8 cellular contexts compared by ENCODE assay signal in genomic region chr14:20855652-20856291, GRCh38. TPM values are rescaled to one million over a fixed set of nuclear protein-coding genes. Genes with fewer than 3 reads are reported as not detected.
DNase-seq lines count a peak whose midpoint lies in the region; ATAC-seq and TF ChIP-seq lines count a peak whose summit lies in the region.

No MANE protein-coding gene starts in this region.

- H3K36me3 Mint-ChIP-seq in activated naive CD8-positive, alpha-beta T cell treated with anti-CD3 and anti-CD28 coated beads, Interleukin-2, amount 10 ng/mL, durations not matched to agents 7 days and 5 days, result no peaks in the 10 kb centered on the region
- H3K36me3 Mint-ChIP-seq in progenitor cell of endocrine pancreas (ENCODE audit: insufficient read depth), result no peaks in the 10 kb centered on the region

- DNase-seq in DND-41 (peak; percentile 54), OCI-M2 (lab: John Stamatoyannopoulos, UW; ENCODE audit: unreplicated experiment) (peak; percentile 73), Right ventricle myocardium superior (peak; percentile 48), progenitor cell of endocrine pancreas (ENCODE audit: low spot score, unreplicated experiment) (peak; percentile 24)
- DNase-seq in activated naive CD8-positive, alpha-beta T cell treated with anti-CD3 and anti-CD28 coated beads, Interleukin-2, amount 10 ng/mL, durations not matched to agents 7 days and 5 days, result no peak

- peaks cover 20% of the 10 kb centered on the region for H3K27me3 Mint-ChIP-seq in activated naive CD8-positive, alpha-beta T cell treated with anti-CD3 and anti-CD28 coated beads, Interleukin-2, amount 10 ng/mL, durations not matched to agents 7 days and 5 days
- peaks cover 2% of the 10 kb centered on the region for H3K27me3 Mint-ChIP-seq in progenitor cell of endocrine pancreas

- H3K27me3 ChIP-seq in DND-41 (ENCODE audit: insufficient read depth, low read length, poor library complexity), result peaks cover 6% of the 10 kb centered on the region

- no peaks in the 10 kb centered on the region for H3K4me1 ChIP-seq in DND-41 (ENCODE audit: insufficient read depth, low read length)

- TF ChIP-seq CTCF in DND-41 (IDR thresholded peaks at IDR 0.05; ENCODE audit: borderline replicate concordance, extremely low read depth, low read length, poor library complexity, severe bottlenecking) (peak; percentile 78), progenitor cell of endocrine pancreas (IDR thresholded peaks at IDR 0.05; ENCODE audit: unreplicated experiment) (peak; percentile 76)

- H3K9me3 Mint-ChIP-seq in activated naive CD8-positive, alpha-beta T cell treated with anti-CD3 and anti-CD28 coated beads, Interleukin-2, amount 10 ng/mL, durations not matched to agents 7 days and 5 days, result no peaks in the 10 kb centered on the region
- no peaks in the 10 kb centered on the region for H3K9me3 Mint-ChIP-seq in progenitor cell of endocrine pancreas (ENCODE audit: low read depth)

- H2AFZ ChIP-seq in DND-41 (ENCODE audit: low read depth, low read length), result no peak overlapping the region

- no peak overlapping the region for H3K27ac Mint-ChIP-seq in activated naive CD8-positive, alpha-beta T cell treated with anti-CD3 and anti-CD28 coated beads, Interleukin-2, amount 10 ng/mL, durations not matched to agents 7 days and 5 days
- peak overlapping the region; percentile 60 for H3K27ac Mint-ChIP-seq in progenitor cell of endocrine pancreas

- no peaks in the 10 kb centered on the region for H3K36me3 ChIP-seq in DND-41 (ENCODE audit: insufficient read depth, low read length)

- ATAC-seq in DND-41 (ENCODE audit: insufficient read depth, low read depth) (peak; percentile 86), GM19463 (IDR thresholded peaks at IDR 0.05; ENCODE audit: unreplicated experiment) (peak; percentile 92), HG03565 (IDR thresholded peaks at IDR 0.05; ENCODE audit: unreplicated experiment) (peak; percentile 80), Right ventricle myocardium superior (ENCODE audit: poor library complexity) (peak; percentile 94), HG03097 (IDR thresholded peaks at IDR 0.05; ENCODE audit: low FRiP score, unreplicated experiment) (no peak)
- ATAC-seq in activated naive CD8-positive, alpha-beta T cell treated with anti-CD3 and anti-CD28 coated beads, Interleukin-2, amount 10 ng/mL, durations not matched to agents 7 days and 5 days (ENCODE audit: low read depth), result peak; percentile 88

- no peak overlapping the region for H3K27ac ChIP-seq in DND-41 (ENCODE audit: low read length)

- no peaks in the 10 kb centered on the region for H4K20me1 ChIP-seq in DND-41 (ENCODE audit: insufficient read depth, low read length)

- no peaks in the 10 kb centered on the region for H3K79me2 ChIP-seq in DND-41 (ENCODE audit: insufficient read depth, low read length)

- peaks cover 5% of the 10 kb centered on the region for H3K4me1 Mint-ChIP-seq in activated naive CD8-positive, alpha-beta T cell treated with anti-CD3 and anti-CD28 coated beads, Interleukin-2, amount 10 ng/mL, durations not matched to agents 7 days and 5 days
- H3K4me1 Mint-ChIP-seq in progenitor cell of endocrine pancreas (ENCODE audit: low read depth), result peaks cover 3% of the 10 kb centered on the region

- no peak overlapping the region for H3K4me3 Mint-ChIP-seq in activated naive CD8-positive, alpha-beta T cell treated with anti-CD3 and anti-CD28 coated beads, Interleukin-2, amount 10 ng/mL, durations not matched to agents 7 days and 5 days
- H3K4me3 Mint-ChIP-seq in progenitor cell of endocrine pancreas (ENCODE audit: low read depth), result no peak overlapping the region

- POLR2A ChIA-PET in activated naive CD8-positive, alpha-beta T cell treated with anti-CD3 and anti-CD28 coated beads, Interleukin-2, amount 10 ng/mL, durations not matched to agents 7 days and 5 days (lab: Charles Lee), result interaction anchor here (0.7 kb wide), 1 partner anchor 78 kb away, joined by 3 read pairs; no protein-coding TSS in a partner anchor

- H3K4me2 ChIP-seq in DND-41 (ENCODE audit: insufficient read depth, low read length), result no peak overlapping the region

- no peak overlapping the region for H3K4me3 ChIP-seq in DND-41 (ENCODE audit: low read depth in 1 of 2, low read length in 2 of 2)

- intact Hi-C loops in Right ventricle myocardium superior (cut with DNase I), result loop anchor here (2.0 kb wide), 1 partner anchor 163 kb away; no protein-coding TSS in a partner anchor

- H3K9ac ChIP-seq in DND-41 (ENCODE audit: low read depth, low read length), result no peak overlapping the region

- no peaks in the 10 kb centered on the region for H3K9me3 ChIP-seq in DND-41 (ENCODE audit: insufficient read depth, low read length, severe bottlenecking)

RNA-seq across cellular contexts. Expression of gene RNASE3, which starts 35.4 kb away (rescaled TPM):
- not detected for total RNA-seq in activated naive CD8-positive, alpha-beta T cell treated with anti-CD3 and anti-CD28 coated beads, Interleukin-2, amount 10 ng/mL, durations not matched to agents 7 days and 5 days
- not detected for total RNA-seq in Right ventricle myocardium superior
- total RNA-seq in progenitor cell of endocrine pancreas, result not detected in 2 replicates

RNA-seq across cellular contexts. Expression of gene RNASE1, which starts 53.1 kb away (rescaled TPM):
- 1 to 10 TPM; 2.8 to 4.5 TPM for total RNA-seq in activated naive CD8-positive, alpha-beta T cell treated with anti-CD3 and anti-CD28 coated beads, Interleukin-2, amount 10 ng/mL, durations not matched to agents 7 days and 5 days
- 317 TPM for total RNA-seq in Right ventricle myocardium superior
- 4.5 and 7.1 TPM in 2 replicates for total RNA-seq in progenitor cell of endocrine pancreas

Comparison
In these comparisons a context has a peak if more than half of its experiments do, and no peak if none do; other contexts are left out.
1. RNA of gene RNASE1, which starts 53.1 kb away (total RNA-seq): 317 TPM in Right ventricle myocardium superior (single experiment); 4.5 to 7.1 TPM in progenitor cell of endocrine pancreas and 2.8 to 4.5 TPM in activated naive CD8-positive, alpha-beta T cell treated with anti-CD3 and anti-CD28 coated beads, Interleukin-2, amount 10 ng/mL, durations not matched to agents 7 days and 5 days; every median in the first group is over 10 times any median in the second.